In the genomic region with DNA sequence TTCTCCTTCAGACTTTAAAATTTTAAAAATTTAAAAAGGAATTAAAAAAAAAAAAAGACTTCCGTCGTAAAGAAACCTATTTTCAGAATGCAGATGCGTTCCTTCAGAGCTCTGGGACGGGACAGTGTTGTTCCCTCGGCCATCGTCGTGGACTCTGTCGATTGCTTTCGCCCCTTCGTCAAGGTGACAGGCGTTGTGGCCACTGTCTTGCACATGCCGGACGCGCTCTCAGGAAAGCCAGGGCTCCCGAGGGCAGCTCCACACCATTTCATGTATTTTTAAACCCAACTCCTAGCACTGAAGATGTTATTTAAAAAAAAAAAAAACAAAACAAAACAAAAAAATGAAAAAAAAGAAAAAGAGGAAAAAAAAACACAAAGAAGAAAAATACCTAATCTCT, we compare ENCODE assay signal across 30 cellular contexts. TPM values are rescaled to one million over a fixed set of nuclear protein-coding genes. Genes with fewer than 3 reads are reported as not detected.
"Had no signal": no experiment of that assay in that cellular context is flagged by ENCODE, and none has a peak within 500 bp of the region (broad histone marks: within the 10 kb centered on the region; RNA-seq: fewer than 3 reads in every experiment).

No MANE protein-coding gene starts in this region.

- H3K27me3 ChIP-seq: adrenal gland, gastrocnemius medialis, pancreas, upper lobe of left lung had no signal

- H3K9me3 Mint-ChIP-seq: activated T-cell treated with anti-CD3 and anti-CD28 coated beads, Interleukin-2, amount 50 U/mL, for 4 hours; activated T-helper 2 cell treated with anti-CD3 and anti-CD28 coated beads, Interferon-gamma antibody, Interleukin-2, Interleukin-4, amounts not matched to agents 10 μg/mL and 5 μg/mL and 100 μg/mL, durations not matched to agents 14 hours and 24 hours and 36 hours; effector memory CD8-positive, alpha-beta T cell; memory B cell had no signal

- H3K27ac Mint-ChIP-seq: activated T-helper 2 cell treated with anti-CD3 and anti-CD28 coated beads, Interferon-gamma antibody, Interleukin-2, Interleukin-4, amounts not matched to agents 10 μg/mL and 5 μg/mL and 100 μg/mL, durations not matched to agents 14 hours and 24 hours and 36 hours; memory B cell had no signal

- ATAC-seq: activated T-cell treated with anti-CD3 and anti-CD28 coated beads, Interleukin-2, amount 50 U/mL, for 4 hours; effector memory CD8-positive, alpha-beta T cell; esophagus mucosa; gastrocnemius medialis; left ventricle myocardium superior; pancreas; sciatic nerve; WTC11 had no signal

- H3K36me3 ChIP-seq: pancreas had no signal

- H3K27ac ChIP-seq: adrenal gland, gastrocnemius medialis, pancreas, thoracic aorta, upper lobe of left lung had no signal

- H3K4me3 Mint-ChIP-seq: activated naive CD8-positive, alpha-beta T cell; activated T-cell treated with anti-CD3 and anti-CD28 coated beads, Interleukin-2, amount 50 U/mL, for 4 hours; effector memory CD8-positive, alpha-beta T cell; memory B cell; nephron; WTC11 had no signal

- H3K4me3 ChIP-seq: adrenal gland, gastrocnemius medialis, pancreas, smooth muscle cell, thoracic aorta had no signal

- H3K4me1 ChIP-seq: adrenal gland, pancreas had no signal

- H3K9me3 ChIP-seq: adrenal gland, gastrocnemius medialis, pancreas, thoracic aorta, upper lobe of left lung had no signal

- FAIRE-seq: astrocyte, pancreas had no signal

- DNase-seq: activated CD4-positive, alpha-beta T cell treated with anti-CD3 and anti-CD28 coated beads, Interleukin-2, amount 50 U/mL, for 4 hours; activated CD8-positive, alpha-beta memory T cell treated with anti-CD3 and anti-CD28 coated beads for 24 hours; activated CD8-positive, alpha-beta memory T cell treated with anti-CD3 and anti-CD28 coated beads, Interleukin-2, amount 50 U/mL, for 4 hours; activated naive CD4-positive, alpha-beta T cell; activated T-cell treated with anti-CD3 and anti-CD28 coated beads, Interleukin-2, amount 50 U/mL, for 4 hours; adrenal gland; central memory CD4-positive, alpha-beta T cell; effector memory CD8-positive, alpha-beta T cell; gastrocnemius medialis; hypothalamus; left ventricle myocardium superior; pancreas; stimulated activated CD4-positive, alpha-beta T cell treated with anti-CD3 and anti-CD28 coated beads, Interleukin-15, amount 100 ng/mL, for 24 hours; stimulated activated naive CD4-positive, alpha-beta T cell; T-helper 9 cell; upper lobe of left lung had no signal

RNA-seq across cellular contexts. Expression of a gene that starts 40.0 kb away (rescaled TPM):
- total RNA-seq: activated T-cell treated with anti-CD3 and anti-CD28 coated beads, Interleukin-2, amount 50 U/mL, for 4 hours; activated T-helper 2 cell treated with anti-CD3 and anti-CD28 coated beads, Interferon-gamma antibody, Interleukin-2, Interleukin-4, amounts not matched to agents 10 μg/mL and 5 μg/mL and 100 μg/mL, durations not matched to agents 14 hours and 24 hours and 36 hours; adrenal gland; astrocyte; dermis microvascular lymphatic vessel endothelial cell; endothelial cell of umbilical vein; gastrocnemius medialis; left ventricle myocardium superior; pancreas; pulmonary artery endothelial cell; smooth muscle cell; T-helper 1 cell treated with Interleukin-12 subunit alpha and Interleukin-12 subunit beta and Interleukin-4 antibody, amounts not matched to agents 30 ng/mL and 1 ng/mL, for 36 hours; thoracic aorta; WTC11 had no signal
- polyA plus RNA-seq: adrenal gland, endothelial cell of umbilical vein, pancreas had no signal
